Comparison of ENCODE assay signal across 8 cellular contexts in genomic region chr6:156780962-156781705, GRCh38. TPM values are rescaled to one million over a fixed set of nuclear protein-coding genes. Genes with fewer than 3 reads are reported as not detected.
DNase-seq lines count a peak whose midpoint lies in the region; ATAC-seq lines count a peak whose summit lies in the region.

No MANE protein-coding gene starts in this region.

- 13% methylated on average over 4 of the region's 4 CpGs for WGBS in thymus

- peaks cover 13% of the 10 kb centered on the region for H3K36me3 Mint-ChIP-seq in activated CD8-positive, alpha-beta memory T cell treated with anti-CD3 and anti-CD28 coated beads, Interleukin-2, amount 10 ng/mL, durations not matched to agents 7 days and 5 days
- peaks cover 18% of the 10 kb centered on the region for H3K36me3 Mint-ChIP-seq in activated T-helper 2 cell treated with anti-CD3 and anti-CD28 coated beads, Interferon-gamma antibody, Interleukin-2, Interleukin-4, amounts not matched to agents 10 μg/mL and 5 μg/mL and 100 μg/mL, durations not matched to agents 14 hours and 24 hours and 36 hours (ENCODE audit: low read depth)
- H3K36me3 Mint-ChIP-seq in immature natural killer cell, result no peaks in the 10 kb centered on the region

- H3K4me1 ChIP-seq in thymus (ENCODE audit: control insufficient read depth, insufficient read depth, low read length), result peaks cover 5% of the 10 kb centered on the region

- CTCF ChIA-PET in activated CD8-positive, alpha-beta memory T cell treated with anti-CD3 and anti-CD28 coated beads, Interleukin-2, amount 10 ng/mL, durations not matched to agents 7 days and 5 days (lab: Charles Lee), result interaction anchor here (1.1 kb wide), 1 partner anchor 95 kb away, joined by 3 read pairs; no protein-coding TSS in a partner anchor

- no peaks in the 10 kb centered on the region for H3K9me3 ChIP-seq in thymus (ENCODE audit: control insufficient read depth)

- no peaks in the 10 kb centered on the region for H3K27me3 ChIP-seq in thymus (ENCODE audit: control insufficient read depth, insufficient read depth)

- H3K9me3 Mint-ChIP-seq in activated CD8-positive, alpha-beta memory T cell treated with anti-CD3 and anti-CD28 coated beads, Interleukin-2, amount 10 ng/mL, durations not matched to agents 7 days and 5 days (ENCODE audit: low read depth), result no peaks in the 10 kb centered on the region
- H3K9me3 Mint-ChIP-seq in activated T-helper 2 cell treated with anti-CD3 and anti-CD28 coated beads, Interferon-gamma antibody, Interleukin-2, Interleukin-4, amounts not matched to agents 10 μg/mL and 5 μg/mL and 100 μg/mL, durations not matched to agents 14 hours and 24 hours and 36 hours, result no peaks in the 10 kb centered on the region
- no peaks in the 10 kb centered on the region for H3K9me3 Mint-ChIP-seq in immature natural killer cell

- ATAC-seq in activated CD8-positive, alpha-beta memory T cell treated with anti-CD3 and anti-CD28 coated beads, Interleukin-2, amount 10 ng/mL, durations not matched to agents 7 days and 5 days, result no peak
- ATAC-seq in HG03045 (IDR thresholded peaks at IDR 0.05; ENCODE audit: unreplicated experiment), result no peak

- intact Hi-C loops in activated T-helper 2 cell treated with anti-CD3 and anti-CD28 coated beads, Interferon-gamma antibody, Interleukin-2, Interleukin-4, amounts not matched to agents 10 μg/mL and 5 μg/mL and 100 μg/mL, durations not matched to agents 14 hours and 24 hours and 36 hours (cut with micrococcal nuclease), result loop anchor here (1.0 to 10.0 kb wide), 6 partner anchors 152 to 1366 kb away; no protein-coding TSS in a partner anchor

- peak overlapping the region; percentile 85 for H3K27ac Mint-ChIP-seq in activated CD8-positive, alpha-beta memory T cell treated with anti-CD3 and anti-CD28 coated beads, Interleukin-2, amount 10 ng/mL, durations not matched to agents 7 days and 5 days
- H3K27ac Mint-ChIP-seq in activated T-helper 2 cell treated with anti-CD3 and anti-CD28 coated beads, Interferon-gamma antibody, Interleukin-2, Interleukin-4, amounts not matched to agents 10 μg/mL and 5 μg/mL and 100 μg/mL, durations not matched to agents 14 hours and 24 hours and 36 hours, result peak overlapping the region; percentile 85
- H3K27ac Mint-ChIP-seq in immature natural killer cell, result peak overlapping the region; percentile 92 to 99 (median 96)

- peak overlapping the region; percentile 77 for H3K4me3 Mint-ChIP-seq in activated CD8-positive, alpha-beta memory T cell treated with anti-CD3 and anti-CD28 coated beads, Interleukin-2, amount 10 ng/mL, durations not matched to agents 7 days and 5 days
- H3K4me3 Mint-ChIP-seq in activated T-helper 2 cell treated with anti-CD3 and anti-CD28 coated beads, Interferon-gamma antibody, Interleukin-2, Interleukin-4, amounts not matched to agents 10 μg/mL and 5 μg/mL and 100 μg/mL, durations not matched to agents 14 hours and 24 hours and 36 hours (ENCODE audit: low read depth), result peak overlapping the region; percentile 80
- peak overlapping the region; percentile 84 to 96 (median 87) for H3K4me3 Mint-ChIP-seq in immature natural killer cell

- H3K4me1 Mint-ChIP-seq in activated CD8-positive, alpha-beta memory T cell treated with anti-CD3 and anti-CD28 coated beads, Interleukin-2, amount 10 ng/mL, durations not matched to agents 7 days and 5 days, result peaks cover 33% of the 10 kb centered on the region
- H3K4me1 Mint-ChIP-seq in activated T-helper 2 cell treated with anti-CD3 and anti-CD28 coated beads, Interferon-gamma antibody, Interleukin-2, Interleukin-4, amounts not matched to agents 10 μg/mL and 5 μg/mL and 100 μg/mL, durations not matched to agents 14 hours and 24 hours and 36 hours (ENCODE audit: low read depth), result peaks cover 43% of the 10 kb centered on the region
- peaks cover 56 to 69% of the 10 kb centered on the region in 2 donors for H3K4me1 Mint-ChIP-seq in immature natural killer cell

- no peak for DNase-seq in activated CD8-positive, alpha-beta memory T cell treated with anti-CD3 and anti-CD28 coated beads, Interleukin-2, amount 10 ng/mL, durations not matched to agents 7 days and 5 days
- DNase-seq in activated CD8-positive, alpha-beta memory T cell treated with anti-CD3 and anti-CD28 coated beads, Interleukin-2, amount 50 U/mL, for 48 hours, result no peak
- DNase-seq in activated T-helper 2 cell treated with anti-CD3 and anti-CD28 coated beads, Interferon-gamma antibody, Interleukin-2, Interleukin-4, amounts not matched to agents 10 μg/mL and 5 μg/mL and 100 μg/mL, durations not matched to agents 14 hours and 24 hours and 36 hours (ENCODE audit: low spot score), result no peak
- DNase-seq in immature natural killer cell (no peak), islet precursor cell (no peak), inferior parietal cortex (ENCODE audit: extremely low spot score) (no peak)

- no peak overlapping the region for H3K27ac ChIP-seq in thymus (ENCODE audit: low read depth)

- H3K36me3 ChIP-seq in thymus (ENCODE audit: control insufficient read depth, insufficient read depth), result no peaks in the 10 kb centered on the region

- H3K27me3 Mint-ChIP-seq in activated CD8-positive, alpha-beta memory T cell treated with anti-CD3 and anti-CD28 coated beads, Interleukin-2, amount 10 ng/mL, durations not matched to agents 7 days and 5 days, result no peaks in the 10 kb centered on the region
- no peaks in the 10 kb centered on the region for H3K27me3 Mint-ChIP-seq in activated T-helper 2 cell treated with anti-CD3 and anti-CD28 coated beads, Interferon-gamma antibody, Interleukin-2, Interleukin-4, amounts not matched to agents 10 μg/mL and 5 μg/mL and 100 μg/mL, durations not matched to agents 14 hours and 24 hours and 36 hours (ENCODE audit: low read depth)
- peaks cover 4 to 21% (median 9%) of the 10 kb centered on the region in 3 donors for H3K27me3 Mint-ChIP-seq in immature natural killer cell (ENCODE audit: low read depth in 3 of 3)

- H3K4me3 ChIP-seq in thymus (ENCODE audit: low read length), result peak overlapping the region; percentile 42

RNA-seq across cellular contexts. Expression of gene ARID1B, which starts 4.0 kb away (rescaled TPM):
- total RNA-seq in activated CD8-positive, alpha-beta memory T cell treated with anti-CD3 and anti-CD28 coated beads, Interleukin-2, amount 10 ng/mL, durations not matched to agents 7 days and 5 days, result 10 to 100 TPM; 59.5 to 81.5 TPM
- total RNA-seq in activated T-helper 2 cell treated with anti-CD3 and anti-CD28 coated beads, Interferon-gamma antibody, Interleukin-2, Interleukin-4, amounts not matched to agents 10 μg/mL and 5 μg/mL and 100 μg/mL, durations not matched to agents 14 hours and 24 hours and 36 hours, result 65.6 and 66.3 TPM in 2 replicates
- 10 to 100 TPM in 1 of 3 donors, 1 to 10 TPM in 2; 7.6 to 18.1 (median 8.7) TPM for polyA plus RNA-seq in immature natural killer cell
- 26.5 TPM for polyA plus RNA-seq in thymus
